1 cellular context compared by ENCODE assay signal in the genomic region with DNA sequence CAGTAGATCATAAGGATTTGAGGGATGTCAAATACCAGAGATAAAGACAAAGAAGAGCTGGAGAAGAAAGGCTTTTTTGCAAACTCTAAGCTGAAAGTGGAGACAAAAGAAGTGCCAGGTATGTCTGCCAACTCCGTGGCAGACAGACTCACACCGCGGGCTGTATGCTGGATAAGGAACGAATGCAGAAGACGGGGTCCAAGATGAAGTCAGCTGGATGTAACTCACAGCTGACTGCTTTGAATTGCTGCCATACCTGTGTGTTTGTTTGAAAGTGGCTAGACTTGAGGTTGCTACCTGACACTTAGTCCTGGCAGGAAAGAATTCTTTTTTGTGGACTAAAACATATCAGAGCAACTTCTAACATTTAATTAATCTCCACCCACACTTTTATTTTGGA.
TF ChIP-seq lines count a peak whose summit lies in the region.

No MANE protein-coding gene starts in this region.

TF ChIP-seq in GM23338, 12 proteins besides CTCF, POLR2A, EP300 and RAD21:
- TF ChIP-seq, protein P1, sequence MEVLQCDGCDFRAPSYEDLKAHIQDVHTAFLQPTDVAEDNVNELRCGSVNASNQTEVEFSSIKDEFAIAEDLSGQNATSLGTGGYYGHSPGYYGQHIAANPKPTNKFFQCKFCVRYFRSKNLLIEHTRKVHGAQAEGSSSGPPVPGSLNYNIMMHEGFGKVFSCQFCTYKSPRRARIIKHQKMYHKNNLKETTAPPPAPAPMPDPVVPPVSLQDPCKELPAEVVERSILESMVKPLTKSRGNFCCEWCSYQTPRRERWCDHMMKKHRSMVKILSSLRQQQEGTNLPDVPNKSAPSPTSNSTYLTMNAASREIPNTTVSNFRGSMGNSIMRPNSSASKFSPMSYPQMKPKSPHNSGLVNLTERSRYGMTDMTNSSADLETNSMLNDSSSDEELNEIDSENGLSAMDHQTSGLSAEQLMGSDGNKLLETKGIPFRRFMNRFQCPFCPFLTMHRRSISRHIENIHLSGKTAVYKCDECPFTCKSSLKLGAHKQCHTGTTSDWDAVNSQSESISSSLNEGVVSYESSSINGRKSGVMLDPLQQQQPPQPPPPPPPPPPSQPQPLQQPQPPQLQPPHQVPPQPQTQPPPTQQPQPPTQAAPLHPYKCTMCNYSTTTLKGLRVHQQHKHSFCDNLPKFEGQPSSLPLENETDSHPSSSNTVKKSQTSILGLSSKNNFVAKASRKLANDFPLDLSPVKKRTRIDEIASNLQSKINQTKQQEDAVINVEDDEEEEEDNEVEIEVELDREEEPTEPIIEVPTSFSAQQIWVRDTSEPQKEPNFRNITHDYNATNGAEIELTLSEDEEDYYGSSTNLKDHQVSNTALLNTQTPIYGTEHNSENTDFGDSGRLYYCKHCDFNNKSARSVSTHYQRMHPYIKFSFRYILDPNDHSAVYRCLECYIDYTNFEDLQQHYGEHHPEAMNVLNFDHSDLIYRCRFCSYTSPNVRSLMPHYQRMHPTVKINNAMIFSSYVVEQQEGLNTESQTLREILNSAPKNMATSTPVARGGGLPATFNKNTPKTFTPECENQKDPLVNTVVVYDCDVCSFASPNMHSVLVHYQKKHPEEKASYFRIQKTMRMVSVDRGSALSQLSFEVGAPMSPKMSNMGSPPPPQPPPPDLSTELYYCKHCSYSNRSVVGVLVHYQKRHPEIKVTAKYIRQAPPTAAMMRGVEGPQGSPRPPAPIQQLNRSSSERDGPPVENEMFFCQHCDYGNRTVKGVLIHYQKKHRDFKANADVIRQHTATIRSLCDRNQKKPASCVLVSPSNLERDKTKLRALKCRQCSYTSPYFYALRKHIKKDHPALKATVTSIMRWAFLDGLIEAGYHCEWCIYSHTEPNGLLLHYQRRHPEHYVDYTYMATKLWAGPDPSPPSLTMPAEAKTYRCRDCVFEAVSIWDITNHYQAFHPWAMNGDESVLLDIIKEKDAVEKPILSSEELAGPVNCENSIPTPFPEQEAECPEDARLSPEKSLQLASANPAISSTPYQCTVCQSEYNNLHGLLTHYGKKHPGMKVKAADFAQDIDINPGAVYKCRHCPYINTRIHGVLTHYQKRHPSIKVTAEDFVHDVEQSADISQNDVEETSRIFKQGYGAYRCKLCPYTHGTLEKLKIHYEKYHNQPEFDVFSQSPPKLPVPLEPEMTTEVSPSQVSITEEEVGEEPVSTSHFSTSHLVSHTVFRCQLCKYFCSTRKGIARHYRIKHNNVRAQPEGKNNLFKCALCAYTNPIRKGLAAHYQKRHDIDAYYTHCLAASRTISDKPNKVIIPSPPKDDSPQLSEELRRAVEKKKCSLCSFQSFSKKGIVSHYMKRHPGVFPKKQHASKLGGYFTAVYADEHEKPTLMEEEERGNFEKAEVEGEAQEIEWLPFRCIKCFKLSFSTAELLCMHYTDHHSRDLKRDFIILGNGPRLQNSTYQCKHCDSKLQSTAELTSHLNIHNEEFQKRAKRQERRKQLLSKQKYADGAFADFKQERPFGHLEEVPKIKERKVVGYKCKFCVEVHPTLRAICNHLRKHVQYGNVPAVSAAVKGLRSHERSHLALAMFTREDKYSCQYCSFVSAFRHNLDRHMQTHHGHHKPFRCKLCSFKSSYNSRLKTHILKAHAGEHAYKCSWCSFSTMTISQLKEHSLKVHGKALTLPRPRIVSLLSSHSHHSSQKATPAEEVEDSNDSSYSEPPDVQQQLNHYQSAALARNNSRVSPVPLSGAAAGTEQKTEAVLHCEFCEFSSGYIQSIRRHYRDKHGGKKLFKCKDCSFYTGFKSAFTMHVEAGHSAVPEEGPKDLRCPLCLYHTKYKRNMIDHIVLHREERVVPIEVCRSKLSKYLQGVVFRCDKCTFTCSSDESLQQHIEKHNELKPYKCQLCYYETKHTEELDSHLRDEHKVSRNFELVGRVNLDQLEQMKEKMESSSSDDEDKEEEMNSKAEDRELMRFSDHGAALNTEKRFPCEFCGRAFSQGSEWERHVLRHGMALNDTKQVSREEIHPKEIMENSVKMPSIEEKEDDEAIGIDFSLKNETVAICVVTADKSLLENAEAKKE (CRISPR knock-in tag; IDR thresholded peaks at IDR 0.05), result no peak
- no peak for TF ChIP-seq POLR2AphosphoS5 (IDR thresholded peaks at IDR 0.05; ENCODE audit: low read depth)
- no peak for TF ChIP-seq EZH2phosphoT487 (IDR thresholded peaks at IDR 0.05; ENCODE audit: unreplicated experiment)
- TF ChIP-seq STAT1 (IDR thresholded peaks at IDR 0.05; ENCODE audit: unreplicated experiment), result no peak
- TF ChIP-seq, protein P2, sequence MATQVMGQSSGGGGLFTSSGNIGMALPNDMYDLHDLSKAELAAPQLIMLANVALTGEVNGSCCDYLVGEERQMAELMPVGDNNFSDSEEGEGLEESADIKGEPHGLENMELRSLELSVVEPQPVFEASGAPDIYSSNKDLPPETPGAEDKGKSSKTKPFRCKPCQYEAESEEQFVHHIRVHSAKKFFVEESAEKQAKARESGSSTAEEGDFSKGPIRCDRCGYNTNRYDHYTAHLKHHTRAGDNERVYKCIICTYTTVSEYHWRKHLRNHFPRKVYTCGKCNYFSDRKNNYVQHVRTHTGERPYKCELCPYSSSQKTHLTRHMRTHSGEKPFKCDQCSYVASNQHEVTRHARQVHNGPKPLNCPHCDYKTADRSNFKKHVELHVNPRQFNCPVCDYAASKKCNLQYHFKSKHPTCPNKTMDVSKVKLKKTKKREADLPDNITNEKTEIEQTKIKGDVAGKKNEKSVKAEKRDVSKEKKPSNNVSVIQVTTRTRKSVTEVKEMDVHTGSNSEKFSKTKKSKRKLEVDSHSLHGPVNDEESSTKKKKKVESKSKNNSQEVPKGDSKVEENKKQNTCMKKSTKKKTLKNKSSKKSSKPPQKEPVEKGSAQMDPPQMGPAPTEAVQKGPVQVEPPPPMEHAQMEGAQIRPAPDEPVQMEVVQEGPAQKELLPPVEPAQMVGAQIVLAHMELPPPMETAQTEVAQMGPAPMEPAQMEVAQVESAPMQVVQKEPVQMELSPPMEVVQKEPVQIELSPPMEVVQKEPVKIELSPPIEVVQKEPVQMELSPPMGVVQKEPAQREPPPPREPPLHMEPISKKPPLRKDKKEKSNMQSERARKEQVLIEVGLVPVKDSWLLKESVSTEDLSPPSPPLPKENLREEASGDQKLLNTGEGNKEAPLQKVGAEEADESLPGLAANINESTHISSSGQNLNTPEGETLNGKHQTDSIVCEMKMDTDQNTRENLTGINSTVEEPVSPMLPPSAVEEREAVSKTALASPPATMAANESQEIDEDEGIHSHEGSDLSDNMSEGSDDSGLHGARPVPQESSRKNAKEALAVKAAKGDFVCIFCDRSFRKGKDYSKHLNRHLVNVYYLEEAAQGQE (IDR thresholded peaks at IDR 0.05; ENCODE audit: unreplicated experiment), result no peak
- TF ChIP-seq CREB1 (CRISPR knock-in tag; IDR thresholded peaks at IDR 0.05; ENCODE audit: low read depth), result no peak
- no peak for TF ChIP-seq JUNB (IDR thresholded peaks at IDR 0.05; ENCODE audit: unreplicated experiment)
- TF ChIP-seq, protein P3, sequence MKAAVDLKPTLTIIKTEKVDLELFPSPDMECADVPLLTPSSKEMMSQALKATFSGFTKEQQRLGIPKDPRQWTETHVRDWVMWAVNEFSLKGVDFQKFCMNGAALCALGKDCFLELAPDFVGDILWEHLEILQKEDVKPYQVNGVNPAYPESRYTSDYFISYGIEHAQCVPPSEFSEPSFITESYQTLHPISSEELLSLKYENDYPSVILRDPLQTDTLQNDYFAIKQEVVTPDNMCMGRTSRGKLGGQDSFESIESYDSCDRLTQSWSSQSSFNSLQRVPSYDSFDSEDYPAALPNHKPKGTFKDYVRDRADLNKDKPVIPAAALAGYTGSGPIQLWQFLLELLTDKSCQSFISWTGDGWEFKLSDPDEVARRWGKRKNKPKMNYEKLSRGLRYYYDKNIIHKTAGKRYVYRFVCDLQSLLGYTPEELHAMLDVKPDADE (IDR thresholded peaks at IDR 0.05), result no peak
- no peak for TF ChIP-seq EZH2 (IDR thresholded peaks at IDR 0.05; ENCODE audit: low read depth, unreplicated experiment)
- TF ChIP-seq ZNF114 (CRISPR knock-in tag; IDR thresholded peaks at IDR 0.05), result no peak
- no peak for TF ChIP-seq ZNF331 (CRISPR knock-in tag; IDR thresholded peaks at IDR 0.05; ENCODE audit: low read depth)
- TF ChIP-seq NANOG (IDR thresholded peaks at IDR 0.05; ENCODE audit: borderline replicate concordance), result no peak
